10 cellular contexts compared by ENCODE assay signal in the genomic region with DNA sequence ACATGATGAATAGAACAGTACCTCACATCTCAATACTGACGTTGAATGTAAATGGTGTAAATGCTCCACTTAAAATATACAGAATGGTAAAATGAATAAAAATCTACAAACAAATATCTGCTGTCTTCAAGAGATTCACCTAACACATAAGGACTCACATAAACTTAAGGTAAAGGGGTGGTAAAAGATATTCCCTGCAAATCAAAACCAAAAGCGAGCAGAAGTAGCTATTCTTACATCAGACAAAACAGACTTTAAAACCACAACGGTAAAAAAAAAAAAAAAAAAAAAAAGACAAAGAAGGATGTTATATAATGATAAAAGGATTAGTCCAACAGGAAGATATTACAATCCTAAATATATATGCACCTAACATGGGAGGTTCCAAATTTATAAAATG.
"Had no signal": no experiment of that assay in that cellular context is flagged by ENCODE, and none has a peak within 500 bp of the region (broad histone marks: within the 10 kb centered on the region; RNA-seq: fewer than 3 reads in every experiment).

No MANE protein-coding gene starts in this region.

- H2AFZ ChIP-seq: GM23338 had no signal

- FAIRE-seq: H1, H54, HepG2, K562 had no signal

- H3K4me2 ChIP-seq: GM23338 had no signal

- ATAC-seq: GM23338, HepG2, K562 had no signal

- H3K9me3 Mint-ChIP-seq: GM23338 had no signal

- DNase-seq: H9, HCEC 1CT, KG1 had no signal

- H3K4me1 Mint-ChIP-seq: GM23338, IgD-negative memory B cell had no signal

- H3K27ac ChIP-seq: HL-60 had no signal

- H3K4me3 ChIP-seq: GM23338, K562 had no signal

- H3K4me3 Mint-ChIP-seq: GM23338, H9, IgD-negative memory B cell had no signal

- H3K27ac Mint-ChIP-seq: GM23338, H9, IgD-negative memory B cell had no signal

- H3K36me3 Mint-ChIP-seq: IgD-negative memory B cell had no signal
